Comparison of ENCODE assay signal across 9 cellular contexts in genomic region chr18:48800877-48801727, GRCh38.
DNase-seq lines count a peak whose midpoint lies in the region; ATAC-seq, FAIRE-seq and TF ChIP-seq lines count a peak whose summit lies in the region.
"Had no signal": no experiment of that assay in that cellular context is flagged by ENCODE, and none has a peak within 500 bp of the region (broad histone marks: within the 10 kb centered on the region; RNA-seq: fewer than 3 reads in every experiment).

No MANE protein-coding gene starts in this region.

- peaks cover 8% of the 10 kb centered on the region for H3F3A ChIP-seq in MM.1S (ENCODE audit: insufficient read depth, low read length)

- H3K9me3 ChIP-seq in MM.1S (replicated peaks; ENCODE audit: insufficient read depth, low read length) (no peaks in the 10 kb centered on the region), aorta (ENCODE audit: control insufficient read depth, low read length) (no peaks in the 10 kb centered on the region)
- H3K9me3 ChIP-seq: neutrophil had no signal

- H3K27ac ChIP-seq in MM.1S (ENCODE audit: low read length) (peak overlapping the region; percentile 70; the same call in 1 of the 2 replicates), aorta (ENCODE audit: low read depth in 1 of 2, low read length in 2 of 2) (peak overlapping the region; percentile 16 to 72)
- H3K27ac ChIP-seq: neutrophil had no signal

- no peak overlapping the region; the same call in 1 of the 2 replicates for H3K9ac ChIP-seq in MM.1S (ENCODE audit: low read length)

- H3K36me3 ChIP-seq in MM.1S (replicated peaks; ENCODE audit: insufficient read depth, low read length) (no peaks in the 10 kb centered on the region), aorta (ENCODE audit: control insufficient read depth in 1 of 2, insufficient read depth in 2 of 2, low read length in 1 of 2) (no peaks in the 10 kb centered on the region)
- H3K36me3 ChIP-seq: neutrophil had no signal

- peak overlapping the region; percentile 62 for H3K4me2 ChIP-seq in MM.1S (ENCODE audit: low read depth, low read length)

- peak; percentile 62 for ATAC-seq in GM21447 (IDR thresholded peaks at IDR 0.05; ENCODE audit: unreplicated experiment)
- no peak for ATAC-seq in aorta (ENCODE audit: low FRiP score)
- no peak for ATAC-seq in esophagus mucosa

- TF ChIP-seq CTCF in MM.1S (IDR thresholded peaks at IDR 0.05; ENCODE audit: low read length) (no peak), glutamatergic neuron (IDR thresholded peaks at IDR 0.05; ENCODE audit: partially characterized antibody, unreplicated experiment) (no peak)

- DNase-seq in GM03348 (ENCODE audit: low spot score) (peak; percentile 37), MM.1S (peak; percentile 78), glutamatergic neuron (peak; percentile 6), aorta (peak; percentile 45 to 62), GM12892 (ENCODE audit: insufficient read length) (no peak), HuH-7 (ENCODE audit: low spot score) (no peak)

- no peaks in the 10 kb centered on the region for H3K9me2 ChIP-seq in MM.1S (replicated peaks; ENCODE audit: insufficient read depth, low read length)

- peaks cover 17% of the 10 kb centered on the region for H3K9me3 Mint-ChIP-seq in glutamatergic neuron (ENCODE audit: unreplicated experiment)

- H3K4me1 Mint-ChIP-seq in glutamatergic neuron (ENCODE audit: low read depth, unreplicated experiment) = no peaks in the 10 kb centered on the region

- whole genome bisulfite sequencing in aorta, 2 donors = 47 to 48% methylated on average over 14 of the region's 14 CpGs

- peaks cover 22% of the 10 kb centered on the region for H3K27me3 Mint-ChIP-seq in glutamatergic neuron (ENCODE audit: unreplicated experiment)

- no peak overlapping the region for H3K4me3 Mint-ChIP-seq in glutamatergic neuron (ENCODE audit: unreplicated experiment)

- no peak for FAIRE-seq in GM12892 (lab: Jason Lieb, UNC)

- no peaks in the 10 kb centered on the region for H3K27me3 ChIP-seq in MM.1S (replicated peaks; ENCODE audit: insufficient read depth, low read length)
- no peaks in the 10 kb centered on the region for H3K27me3 ChIP-seq in aorta (ENCODE audit: control insufficient read depth in 1 of 2, insufficient read depth in 2 of 2, low read length in 1 of 2)
- H3K27me3 ChIP-seq: neutrophil had no signal

- H3K4me1 ChIP-seq in MM.1S (ENCODE audit: low read length) = peaks cover 28% of the 10 kb centered on the region
- peaks cover 0 to 4% of the 10 kb centered on the region in 2 donors for H3K4me1 ChIP-seq in aorta (ENCODE audit: control insufficient read depth in 1 of 2, insufficient read depth in 2 of 2, low read length in 2 of 2)

- intact Hi-C loops in aorta (cut with DNase I) = no loop called here

- no peaks in the 10 kb centered on the region for H3K36me3 Mint-ChIP-seq in glutamatergic neuron (ENCODE audit: unreplicated experiment)

- H2AFZ ChIP-seq in MM.1S (ENCODE audit: low read length) = no peak overlapping the region

- TF ChIP-seq POLR2A in GM12892 (IDR thresholded peaks at IDR 0.05; ENCODE audit: low read depth, low read length) = no peak

- H4K20me1 ChIP-seq in MM.1S (ENCODE audit: insufficient read depth, low read length) = no peaks in the 10 kb centered on the region

- H3K27ac Mint-ChIP-seq in glutamatergic neuron (ENCODE audit: unreplicated experiment) = no peak overlapping the region

- H3K79me2 ChIP-seq in MM.1S (ENCODE audit: low read length) = no peaks in the 10 kb centered on the region

- H3K4me3 ChIP-seq in MM.1S (ENCODE audit: low read length) = no peak overlapping the region
- H3K4me3 ChIP-seq in aorta (ENCODE audit: low read length in 2 of 2) = no peak overlapping the region

Comparison
In these comparisons a context has a peak if more than half of its experiments do, and no peak if none do; other contexts are left out.
1. DNase-seq: peak in GM03348 (single experiment), MM.1S (single experiment), glutamatergic neuron (single experiment) and aorta (2 of 2); none in GM12892 (single experiment) and HuH-7 (single experiment).